Comparison of ENCODE assay signal across 8 cellular contexts in genomic region chr3:171284308-171285075, GRCh38.
DNase-seq lines count a peak whose midpoint lies in the region; ATAC-seq and TF ChIP-seq lines count a peak whose summit lies in the region.

No MANE protein-coding gene starts in this region.

- 4% methylated on average over 5 of the region's 5 CpGs for WGBS in mesenchymal stem cell

- TF ChIP-seq CTCF in ascending aorta (IDR thresholded peaks at IDR 0.05) (no peak), dorsolateral prefrontal cortex (IDR thresholded peaks at IDR 0.05 in 54 of 56, conservative IDR thresholded peaks at IDR 0.05 in 2 of 56; ENCODE audit: low read depth in 1 of 56, partially characterized antibody in 56 of 56) (no peak)

- no peak overlapping the region for H4K8ac ChIP-seq in mesenchymal stem cell (ENCODE audit: low read length)

- no peak overlapping the region for H3K4ac ChIP-seq in mesenchymal stem cell (ENCODE audit: low read depth in 1 of 2, low read length in 2 of 2)

- no peak overlapping the region for H4K91ac ChIP-seq in mesenchymal stem cell (ENCODE audit: low read length)

- H3K36me3 ChIP-seq in ascending aorta (no peaks in the 10 kb centered on the region), mesenchymal stem cell (ENCODE audit: control insufficient read depth in 1 of 2, insufficient read depth in 2 of 2, low read depth in 1 of 2, low read length in 2 of 2) (peaks cover 0 to 3% of the 10 kb centered on the region in 2 experiments)

- no peak overlapping the region for H3K18ac ChIP-seq in mesenchymal stem cell (ENCODE audit: low read depth in 1 of 2, low read length in 2 of 2)

- no peaks in the 10 kb centered on the region for H3K27me3 ChIP-seq in ascending aorta
- no peaks in the 10 kb centered on the region for H3K27me3 ChIP-seq in mesenchymal stem cell (ENCODE audit: control insufficient read depth in 1 of 2, insufficient read depth in 1 of 2, low read length in 2 of 2)
- no peaks in the 10 kb centered on the region for H3K27me3 ChIP-seq in dorsolateral prefrontal cortex

- in situ Hi-C loops in ACHN (cut with HindIII; ENCODE audit: low pct_ligation_motif_present, low pct_unique_long_range_greater_than_20kb, low sequenced_read_pairs) = no loop called here

- H3K9ac ChIP-seq in mesenchymal stem cell (ENCODE audit: low read length) = peak overlapping the region; percentile 88

- no peak overlapping the region for H2BK12ac ChIP-seq in mesenchymal stem cell (ENCODE audit: low read length in 2 of 2)

- intact Hi-C loops in ascending aorta (cut with DNase I) = loop anchor here (5.0 to 10.0 kb wide), 3 partner anchors 38 to 1520 kb away; partner anchors contain the start of genes ACTRT3, TERC and TNIK
- intact Hi-C loops in dorsolateral prefrontal cortex (cut with DNase I) = no loop called here

- peak overlapping the region; percentile 75 to 83 for H3K27ac ChIP-seq in ascending aorta
- peak overlapping the region; percentile 95 for H3K27ac ChIP-seq in mesenchymal stem cell (ENCODE audit: low read length, poor library complexity, severe bottlenecking)
- peak overlapping the region in 11 of 59 donors; percentile 2 to 69 (median 26) for H3K27ac ChIP-seq in dorsolateral prefrontal cortex

- H2AFZ ChIP-seq in mesenchymal stem cell (ENCODE audit: low read depth, low read length) = no peak overlapping the region

- H3K4me1 ChIP-seq in ascending aorta = peaks cover 0 to 28% of the 10 kb centered on the region in 2 donors
- H3K4me1 ChIP-seq in mesenchymal stem cell (ENCODE audit: control insufficient read depth, insufficient read depth, low read depth, low read length) = peaks cover 17% of the 10 kb centered on the region

- H2AK5ac ChIP-seq in mesenchymal stem cell (ENCODE audit: low read length, severe bottlenecking) = no peak overlapping the region

- no peak overlapping the region for H3K23ac ChIP-seq in mesenchymal stem cell (ENCODE audit: low read length in 2 of 2)

- ATAC-seq in GM19035 (IDR thresholded peaks at IDR 0.05; ENCODE audit: unreplicated experiment) (peak; percentile 40), HG03378 (IDR thresholded peaks at IDR 0.05; ENCODE audit: unreplicated experiment) (peak; percentile 51)

- DNase-seq in ACHN = peak; percentile 91
- DNase-seq in ascending aorta (ENCODE audit: low spot score in 2 of 2) = peak in 1 of 2 donors; percentile 86
- peak; percentile 98 for DNase-seq in mesenchymal stem cell
- DNase-seq in dorsolateral prefrontal cortex = no peak
- no peak for DNase-seq in NCI-H2196 (lab: John Stamatoyannopoulos, UW; ENCODE audit: unreplicated experiment)
- no peak for DNase-seq in germinal center (ENCODE audit: low spot score)

- H3K14ac ChIP-seq in mesenchymal stem cell (ENCODE audit: low read length in 2 of 2) = no peak overlapping the region

- H3K4me2 ChIP-seq in mesenchymal stem cell (ENCODE audit: low read length, poor library complexity, severe bottlenecking) = no peak overlapping the region

- no peak overlapping the region for H3K4me3 ChIP-seq in ascending aorta
- no peak overlapping the region for H3K4me3 ChIP-seq in mesenchymal stem cell (ENCODE audit: insufficient read depth in 1 of 2, low read depth in 1 of 2, low read length in 2 of 2)
- no peak overlapping the region for H3K4me3 ChIP-seq in dorsolateral prefrontal cortex

- H2BK15ac ChIP-seq in mesenchymal stem cell (ENCODE audit: low read depth, poor library complexity, severe bottlenecking) = no peak overlapping the region

- no peak overlapping the region for H2BK5ac ChIP-seq in mesenchymal stem cell (ENCODE audit: low read depth, low read length, poor library complexity, severe bottlenecking)

- peaks cover 15% of the 10 kb centered on the region for H3K79me1 ChIP-seq in mesenchymal stem cell (replicated peaks; ENCODE audit: low read length, poor library complexity, severe bottlenecking)

- H3K9me3 ChIP-seq in ascending aorta (no peaks in the 10 kb centered on the region), mesenchymal stem cell (ENCODE audit: control insufficient read depth, low read length) (no peaks in the 10 kb centered on the region)

- no peak overlapping the region for H2BK120ac ChIP-seq in mesenchymal stem cell (ENCODE audit: low read depth, low read length)

Comparison
In these comparisons a context has a peak if more than half of its experiments do, and no peak if none do; other contexts are left out.
1. DNase-seq: peak in ACHN (single experiment) and mesenchymal stem cell (single experiment); none in dorsolateral prefrontal cortex (0 of 10), NCI-H2196 (single experiment) and germinal center (single experiment).